Comparison of ENCODE assay signal across 35 cellular contexts in the genomic region with DNA sequence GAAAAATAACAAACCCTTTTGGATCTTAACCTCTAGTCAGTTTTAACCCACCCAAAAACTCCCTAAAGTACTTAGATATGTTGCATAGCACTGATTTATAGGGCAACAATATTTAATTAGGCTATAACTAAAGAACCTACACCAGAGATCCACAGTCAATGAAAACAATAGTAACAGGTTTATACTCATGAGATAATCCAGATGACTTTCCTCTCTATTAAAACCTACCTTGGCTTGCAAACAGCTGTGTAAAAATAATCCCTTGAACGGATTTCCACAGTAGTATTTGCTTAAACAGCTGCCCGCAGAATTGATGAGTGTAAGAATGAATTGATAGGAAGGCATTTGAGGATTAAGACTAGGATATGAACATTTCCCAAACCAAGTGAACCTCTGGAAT.
"Had no signal": no experiment of that assay in that cellular context is flagged by ENCODE, and none has a peak within 500 bp of the region (broad histone marks: within the 10 kb centered on the region; RNA-seq: fewer than 3 reads in every experiment).

No MANE protein-coding gene starts in this region.

- H3K4me2 ChIP-seq: KMS-11 had no signal

- H3K27ac ChIP-seq: KMS-11 had no signal

- H3K9me3 ChIP-seq: MG63 had no signal

- H3K36me3 ChIP-seq: MG63 had no signal

- H3K4me3 ChIP-seq: MG63 had no signal

- DNase-seq: Karpas-422, Kasumi-1, MG63, MM.1S, MV-4-11, NCI-H1048, NCI-H1092, NCI-H1092 treated with DMSO at 0.1 percent for 48 hours, NCI-H1105, NCI-H1105 treated with DMSO at 0.1 percent for 48 hours, NCI-H1417, NCI-H1417 treated with DMSO at 0.1 percent for 48 hours, NCI-H1436, NCI-H1436 treated with DMSO at 0.1 percent for 48 hours, NCI-H146, NCI-H1694, NCI-H1694 treated with DMSO at 0.1 percent for 48 hours, NCI-H187, NCI-H187 treated with DMSO at 0.1 percent for 48 hours, NCI-H1930, NCI-H2029, NCI-H2029 treated with DMSO at 0.1 percent for 48 hours, NCI-H2081, NCI-H2081 treated with DMSO at 0.1 percent for 48 hours, NCI-H2107, NCI-H2171, NCI-H2171 treated with DMSO at 0.1 percent for 48 hours, NCI-H2227 treated with DMSO at 0.1 percent for 48 hours, NCI-H226, NCI-H345, NCI-H446, NCI-H446 treated with DMSO at 0.1 percent for 48 hours, NCI-H510A, NCI-H510A treated with DMSO at 0.1 percent for 48 hours had no signal
